In genomic region chr14:91323671-91324605, GRCh38 we compare ENCODE assay signal across 8 cellular contexts.
A peak's percentile ranks its signal among the peaks of the same experiment; 100 is the strongest.
DNase-seq lines count a peak whose midpoint lies in the region; ATAC-seq and TF ChIP-seq lines count a peak whose summit lies in the region.

No MANE protein-coding gene starts in this region.

- CTCF ChIA-PET in activated CD4-positive, alpha-beta T cell treated with anti-CD3 and anti-CD28 coated beads, Interleukin-2, amount 10 ng/mL, durations not matched to agents 7 days and 5 days (lab: Charles Lee), result interaction anchor here (0.6 to 3.2 kb wide), 38 partner anchors 8 to 155 kb away, joined by 3 to 33 read pairs (median 5); partner anchors contain the start of gene CCDC88C

- POLR2A ChIA-PET in activated CD4-positive, alpha-beta T cell treated with anti-CD3 and anti-CD28 coated beads, Interleukin-2, amount 10 ng/mL, durations not matched to agents 7 days and 5 days (lab: Charles Lee), result interaction anchor here (1.1 kb wide), 1 partner anchor 92 kb away, joined by 6 read pairs; no protein-coding TSS in a partner anchor

- peaks cover 74% of the 10 kb centered on the region for H3K4me1 Mint-ChIP-seq in activated CD4-positive, alpha-beta T cell treated with anti-CD3 and anti-CD28 coated beads, Interleukin-2, amount 10 ng/mL, durations not matched to agents 7 days and 5 days
- H3K4me1 Mint-ChIP-seq in dendritic cell treated with granulocyte-macrophage colony-stimulating factor and Interleukin-4, amounts not matched to agents 40 ng/mL and 50 ng/mL, for 4 days (ENCODE audit: low read depth), result peaks cover 34% of the 10 kb centered on the region

- H3K27ac Mint-ChIP-seq in activated CD4-positive, alpha-beta T cell treated with anti-CD3 and anti-CD28 coated beads, Interleukin-2, amount 10 ng/mL, durations not matched to agents 7 days and 5 days, result peak overlapping the region; percentile 98
- H3K27ac Mint-ChIP-seq in dendritic cell treated with granulocyte-macrophage colony-stimulating factor and Interleukin-4, amounts not matched to agents 40 ng/mL and 50 ng/mL, for 4 days, result peak overlapping the region; percentile 77

- H3K4me3 Mint-ChIP-seq in activated CD4-positive, alpha-beta T cell treated with anti-CD3 and anti-CD28 coated beads, Interleukin-2, amount 10 ng/mL, durations not matched to agents 7 days and 5 days, result peak overlapping the region; percentile 75
- H3K4me3 Mint-ChIP-seq in dendritic cell treated with granulocyte-macrophage colony-stimulating factor and Interleukin-4, amounts not matched to agents 40 ng/mL and 50 ng/mL, for 4 days, result peak overlapping the region; percentile 71

- WGBS in lung, 2 donors, result 15 to 23% methylated on average over 25 of the region's 25 CpGs

- peak; percentile 53 for ATAC-seq in GM18870 (IDR thresholded peaks at IDR 0.05; ENCODE audit: unreplicated experiment)
- peak; percentile 65 for ATAC-seq in HG03103 (IDR thresholded peaks at IDR 0.05; ENCODE audit: low read depth, unreplicated experiment)
- ATAC-seq in lung (ENCODE audit: insufficient read depth, low FRiP score), result peak; percentile 71

- peak overlapping the region; percentile 22 to 67 for H3K27ac ChIP-seq in lung (ENCODE audit: low read depth in 1 of 2, low read length in 1 of 2)

- H3K36me3 ChIP-seq in lung (ENCODE audit: control insufficient read depth in 2 of 2, insufficient read depth in 2 of 2, low read length in 2 of 2), result peaks cover 0 to 9% of the 10 kb centered on the region in 2 donors

- H3K27me3 ChIP-seq in lung (ENCODE audit: control insufficient read depth, insufficient read depth), result no peaks in the 10 kb centered on the region

- DNase-seq in AG10803 (ENCODE audit: low read depth) (peak; percentile 60), NCI-H460 (ENCODE audit: extremely low read depth, low read depth) (peak; percentile 64), lung (ENCODE audit: low spot score) (peak; percentile 87)
- DNase-seq in activated CD4-positive, alpha-beta T cell treated with anti-CD3 and anti-CD28 coated beads, Interleukin-2, amount 10 ng/mL, durations not matched to agents 7 days and 5 days, result peak; percentile 93
- DNase-seq in stimulated activated CD4-positive, alpha-beta T cell treated with anti-CD3 and anti-CD28 coated beads, TNF-alpha, amount 100 ng/mL, for 48 hours (ENCODE audit: low read depth in 3 of 3), result peak; percentile 88 to 96 (median 92)

- peaks cover 0 to 20% of the 10 kb centered on the region in 2 donors for H3K4me1 ChIP-seq in lung (ENCODE audit: control insufficient read depth in 2 of 2, insufficient read depth in 2 of 2, low read length in 2 of 2)

- peaks cover 75% of the 10 kb centered on the region for H3K36me3 Mint-ChIP-seq in activated CD4-positive, alpha-beta T cell treated with anti-CD3 and anti-CD28 coated beads, Interleukin-2, amount 10 ng/mL, durations not matched to agents 7 days and 5 days (ENCODE audit: low read depth)
- H3K36me3 Mint-ChIP-seq in dendritic cell treated with granulocyte-macrophage colony-stimulating factor and Interleukin-4, amounts not matched to agents 40 ng/mL and 50 ng/mL, for 4 days (ENCODE audit: low read depth), result peaks cover 20% of the 10 kb centered on the region

- H3K9me3 ChIP-seq in lung (ENCODE audit: control insufficient read depth in 2 of 2, insufficient read depth in 1 of 2, low read length in 1 of 2), result no peaks in the 10 kb centered on the region

- intact Hi-C loops in dendritic cell treated with granulocyte-macrophage colony-stimulating factor and Interleukin-4, amounts not matched to agents 40 ng/mL and 50 ng/mL, for 4 days (cut with micrococcal nuclease), result loop anchor here (1.0 to 5.0 kb wide), 2 partner anchors 38 to 94 kb away; no protein-coding TSS in a partner anchor

- H3K4me3 ChIP-seq in AG10803 (ENCODE audit: low read length), result peak overlapping the region; percentile 55
- no peak overlapping the region for H3K4me3 ChIP-seq in lung

- H3K27me3 Mint-ChIP-seq in activated CD4-positive, alpha-beta T cell treated with anti-CD3 and anti-CD28 coated beads, Interleukin-2, amount 10 ng/mL, durations not matched to agents 7 days and 5 days, result no peaks in the 10 kb centered on the region
- H3K27me3 Mint-ChIP-seq in dendritic cell treated with granulocyte-macrophage colony-stimulating factor and Interleukin-4, amounts not matched to agents 40 ng/mL and 50 ng/mL, for 4 days, result peaks cover 24% of the 10 kb centered on the region

- peak; percentile 95 for TF ChIP-seq CTCF in AG10803 (conservative IDR thresholded peaks at IDR 0.05; ENCODE audit: low read length)
- TF ChIP-seq CTCF in lung (IDR thresholded peaks at IDR 0.05; ENCODE audit: control extremely low read depth, extremely low read depth), result peak; percentile 89

- no peaks in the 10 kb centered on the region for H3K9me3 Mint-ChIP-seq in activated CD4-positive, alpha-beta T cell treated with anti-CD3 and anti-CD28 coated beads, Interleukin-2, amount 10 ng/mL, durations not matched to agents 7 days and 5 days
- no peaks in the 10 kb centered on the region for H3K9me3 Mint-ChIP-seq in dendritic cell treated with granulocyte-macrophage colony-stimulating factor and Interleukin-4, amounts not matched to agents 40 ng/mL and 50 ng/mL, for 4 days
